In genomic region chr14:20603813-20604212, GRCh38 we compare ENCODE assay signal across 1 cellular context.
TF ChIP-seq lines count a peak whose summit lies in the region.

No MANE protein-coding gene starts in this region.

TF ChIP-seq in HepG2, 621 proteins besides CTCF, POLR2A, EP300 and RAD21:
- TF ChIP-seq REST (IDR thresholded peaks at IDR 0.05; ENCODE audit: borderline replicate concordance in 1 of 2, low read depth in 1 of 2, low read length in 2 of 2) (no peak), CEBPB (IDR thresholded peaks at IDR 0.05; ENCODE audit: borderline replicate concordance, low read depth, low read length) (0 out of 2 replicates have a peak, but pooled peaks have one; percentile 3)
